Comparison of ENCODE assay signal across 3 cellular contexts in genomic region chr2:231947694-231948093, GRCh38.
TF ChIP-seq lines count a peak whose summit lies in the region.

No MANE protein-coding gene starts in this region.

TF ChIP-seq in HepG2, 621 proteins besides CTCF, POLR2A, EP300 and RAD21 (continues in another document):
- TF ChIP-seq, protein P1, sequence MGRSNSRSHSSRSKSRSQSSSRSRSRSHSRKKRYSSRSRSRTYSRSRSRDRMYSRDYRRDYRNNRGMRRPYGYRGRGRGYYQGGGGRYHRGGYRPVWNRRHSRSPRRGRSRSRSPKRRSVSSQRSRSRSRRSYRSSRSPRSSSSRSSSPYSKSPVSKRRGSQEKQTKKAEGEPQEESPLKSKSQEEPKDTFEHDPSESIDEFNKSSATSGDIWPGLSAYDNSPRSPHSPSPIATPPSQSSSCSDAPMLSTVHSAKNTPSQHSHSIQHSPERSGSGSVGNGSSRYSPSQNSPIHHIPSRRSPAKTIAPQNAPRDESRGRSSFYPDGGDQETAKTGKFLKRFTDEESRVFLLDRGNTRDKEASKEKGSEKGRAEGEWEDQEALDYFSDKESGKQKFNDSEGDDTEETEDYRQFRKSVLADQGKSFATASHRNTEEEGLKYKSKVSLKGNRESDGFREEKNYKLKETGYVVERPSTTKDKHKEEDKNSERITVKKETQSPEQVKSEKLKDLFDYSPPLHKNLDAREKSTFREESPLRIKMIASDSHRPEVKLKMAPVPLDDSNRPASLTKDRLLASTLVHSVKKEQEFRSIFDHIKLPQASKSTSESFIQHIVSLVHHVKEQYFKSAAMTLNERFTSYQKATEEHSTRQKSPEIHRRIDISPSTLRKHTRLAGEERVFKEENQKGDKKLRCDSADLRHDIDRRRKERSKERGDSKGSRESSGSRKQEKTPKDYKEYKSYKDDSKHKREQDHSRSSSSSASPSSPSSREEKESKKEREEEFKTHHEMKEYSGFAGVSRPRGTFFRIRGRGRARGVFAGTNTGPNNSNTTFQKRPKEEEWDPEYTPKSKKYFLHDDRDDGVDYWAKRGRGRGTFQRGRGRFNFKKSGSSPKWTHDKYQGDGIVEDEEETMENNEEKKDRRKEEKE (IDR thresholded peaks at IDR 0.05), result no peak
- TF ChIP-seq ZNF205 (CRISPR knock-in tag; IDR thresholded peaks at IDR 0.05) (no peak), ZBTB49 (CRISPR knock-in tag; IDR thresholded peaks at IDR 0.05; ENCODE audit: borderline replicate concordance) (no peak), ZNF451 (CRISPR knock-in tag; IDR thresholded peaks at IDR 0.05) (no peak), ZNF101 (CRISPR knock-in tag; IDR thresholded peaks at IDR 0.05; ENCODE audit: borderline replicate concordance, low read depth) (no peak), TCF7L2 (IDR thresholded peaks at IDR 0.05; ENCODE audit: low read depth, low read length) (no peak), SUZ12 (IDR thresholded peaks at IDR 0.05; ENCODE audit: low read depth, low read length) (no peak), CHD4 (IDR thresholded peaks at IDR 0.05; ENCODE audit: borderline replicate concordance, low read length) (peak; percentile 74; the same call in 1 of the 2 replicates), ESRRA (CRISPR knock-in tag; IDR thresholded peaks at IDR 0.05; ENCODE audit: low read depth) (no peak), ZNF431 (CRISPR knock-in tag; IDR thresholded peaks at IDR 0.05; ENCODE audit: borderline replicate concordance, low read depth) (no peak), RORA (CRISPR knock-in tag; IDR thresholded peaks at IDR 0.05) (no peak), HMG20A (CRISPR knock-in tag; IDR thresholded peaks at IDR 0.05; ENCODE audit: borderline replicate concordance) (no peak), TEF (CRISPR knock-in tag; IDR thresholded peaks at IDR 0.05) (no peak), ZC3H4 (CRISPR knock-in tag; IDR thresholded peaks at IDR 0.05; ENCODE audit: borderline replicate concordance) (no peak), NFYB (CRISPR knock-in tag; IDR thresholded peaks at IDR 0.05) (no peak), ZNF629 (CRISPR knock-in tag; conservative IDR thresholded peaks at IDR 0.05) (peak; percentile 91), SMARCC2 (IDR thresholded peaks at IDR 0.05) (no peak), ZMYM3 (CRISPR knock-in tag; IDR thresholded peaks at IDR 0.05) (peak; percentile 68; the same call in 1 of the 2 replicates)

TF ChIP-seq in K562, 482 proteins besides CTCF, POLR2A, EP300 and RAD21:
- no peak for TF ChIP-seq LCOR (CRISPR knock-in tag; IDR thresholded peaks at IDR 0.05)
- TF ChIP-seq, protein P2, sequence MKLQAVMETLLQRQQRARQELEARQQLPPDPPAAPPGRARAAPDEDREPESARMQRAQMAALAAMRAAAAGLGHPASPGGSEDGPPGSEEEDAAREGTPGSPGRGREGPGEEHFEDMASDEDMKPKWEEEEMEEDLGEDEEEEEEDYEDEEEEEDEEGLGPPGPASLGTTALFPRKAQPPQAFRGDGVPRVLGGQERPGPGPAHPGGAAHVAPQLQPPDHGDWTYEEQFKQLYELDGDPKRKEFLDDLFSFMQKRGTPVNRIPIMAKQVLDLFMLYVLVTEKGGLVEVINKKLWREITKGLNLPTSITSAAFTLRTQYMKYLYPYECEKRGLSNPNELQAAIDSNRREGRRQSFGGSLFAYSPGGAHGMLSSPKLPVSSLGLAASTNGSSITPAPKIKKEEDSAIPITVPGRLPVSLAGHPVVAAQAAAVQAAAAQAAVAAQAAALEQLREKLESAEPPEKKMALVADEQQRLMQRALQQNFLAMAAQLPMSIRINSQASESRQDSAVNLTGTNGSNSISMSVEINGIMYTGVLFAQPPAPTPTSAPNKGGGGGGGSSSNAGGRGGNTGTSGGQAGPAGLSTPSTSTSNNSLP (IDR thresholded peaks at IDR 0.05; ENCODE audit: borderline replicate concordance, low read depth, low read length), result no peak
- TF ChIP-seq BCOR (IDR thresholded peaks at IDR 0.05), result peak; percentile 92
- TF ChIP-seq IRF1 (CRISPR knock-in tag; IDR thresholded peaks at IDR 0.05; ENCODE audit: borderline replicate concordance), result no peak
- peak; percentile 45 to 73; a peak in 3 of 4 replicates for TF ChIP-seq KDM1A (IDR thresholded peaks at IDR 0.05)
- TF ChIP-seq RCOR1 (IDR thresholded peaks at IDR 0.05; ENCODE audit: borderline replicate concordance in 1 of 2, low read depth in 2 of 2, low read length in 2 of 2), result peak in 1 of 2 experiments; percentile 43; a peak in 1 of 4 replicates
- TF ChIP-seq HDAC2 (IDR thresholded peaks at IDR 0.05), result 0 out of 2 replicates have a peak, but pooled peaks have one; percentile 36
- peak; percentile 68 for TF ChIP-seq ADNP (tag; IDR thresholded peaks at IDR 0.05)
- peak; percentile 69 for TF ChIP-seq CHD4 (IDR thresholded peaks at IDR 0.05; ENCODE audit: insufficient read depth, insufficient replicate concordance, low read depth, low read length, poor library complexity, severe bottlenecking)
- no peak for TF ChIP-seq CBFA2T2 (conservative IDR thresholded peaks at IDR 0.05)
- no peak for TF ChIP-seq STAT5A (IDR thresholded peaks at IDR 0.05; ENCODE audit: borderline replicate concordance, low read length)
- TF ChIP-seq RBM25 (IDR thresholded peaks at IDR 0.05; ENCODE audit: low read depth, low read length, severe bottlenecking), result peak; percentile 81

TF ChIP-seq in H1, 55 proteins besides CTCF, POLR2A, EP300 and RAD21:
- TF ChIP-seq KDM1A (IDR thresholded peaks at IDR 0.05; ENCODE audit: borderline replicate concordance, low read length) (0 out of 2 replicates have a peak, but pooled peaks have one; percentile 16), BRCA1 (IDR thresholded peaks at IDR 0.05; ENCODE audit: low read depth, low read length) (no peak)
